Comparison of ENCODE assay signal across 12 cellular contexts in the genomic region with DNA sequence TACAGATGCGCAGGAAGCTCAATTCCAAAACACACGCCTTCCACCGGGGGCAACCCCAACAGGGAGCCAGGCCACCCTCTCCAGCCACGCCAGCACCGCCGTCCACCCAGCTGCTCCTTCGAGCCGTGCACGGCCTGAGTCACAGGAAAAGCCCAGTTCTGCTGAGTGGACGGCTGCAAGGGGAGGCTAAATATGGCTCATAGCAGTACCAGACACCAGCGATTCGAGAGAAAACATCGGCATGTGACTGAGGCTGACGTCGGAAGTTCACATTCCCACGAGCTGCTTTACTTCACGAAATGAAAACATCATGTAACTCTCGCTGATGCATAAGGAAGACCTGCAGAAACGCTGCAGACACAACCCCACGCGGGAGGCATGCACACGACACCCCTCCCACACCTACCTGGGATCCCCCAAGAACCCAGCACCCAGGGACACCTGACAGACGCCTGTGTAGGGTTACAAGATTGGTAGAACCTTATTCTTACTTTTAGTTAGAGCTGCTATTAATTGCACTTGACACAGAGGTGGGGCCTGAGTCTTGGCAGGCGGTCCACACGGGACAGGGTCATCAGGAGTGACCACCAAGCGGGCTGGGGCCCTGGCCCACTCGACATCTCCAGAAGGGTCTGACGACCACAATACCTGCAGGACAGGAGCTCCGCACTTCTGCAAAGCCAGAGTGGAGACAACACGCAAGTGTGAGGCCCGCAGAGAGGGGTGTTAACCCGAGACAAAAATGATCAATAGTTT.
DNase-seq lines count a peak whose midpoint lies in the region; ATAC-seq and TF ChIP-seq lines count a peak whose summit lies in the region.
"Had no signal": no experiment of that assay in that cellular context is flagged by ENCODE, and none has a peak within 500 bp of the region (broad histone marks: within the 10 kb centered on the region; RNA-seq: fewer than 3 reads in every experiment).

No MANE protein-coding gene starts in this region.

- intact Hi-C loops in aorta (cut with DNase I): no loop called here

- no peaks in the 10 kb centered on the region for H3K27me3 ChIP-seq in aorta (ENCODE audit: control insufficient read depth in 1 of 2, insufficient read depth in 2 of 2, low read length in 1 of 2)

- no peaks in the 10 kb centered on the region for H3K27me3 Mint-ChIP-seq in stimulated activated naive CD8-positive, alpha-beta T cell treated with anti-CD3 and anti-CD28 coated beads, Interleukin-15, Interleukin-2, amounts not matched to agents 100 ng/mL and 50 ng/mL, for 24 hours
- H3K27me3 Mint-ChIP-seq in stimulated activated naive CD8-positive, alpha-beta T cell treated with anti-CD3 and anti-CD28 coated beads, Interleukin-15, amount 100 ng/mL, for 72 hours: no peaks in the 10 kb centered on the region
- H3K27me3 Mint-ChIP-seq in nephron (ENCODE audit: low read depth): no peaks in the 10 kb centered on the region
- H3K27me3 Mint-ChIP-seq: activated naive CD4-positive, alpha-beta T cell treated with anti-CD3 and anti-CD28 coated beads, Interleukin-2, amount 50 U/mL, for 24 hours; progenitor cell of endocrine pancreas had no signal

- H3K4me1 Mint-ChIP-seq in stimulated activated naive CD8-positive, alpha-beta T cell treated with anti-CD3 and anti-CD28 coated beads, Interleukin-15, Interleukin-2, amounts not matched to agents 100 ng/mL and 50 ng/mL, for 24 hours (ENCODE audit: low read depth): peaks cover 94% of the 10 kb centered on the region
- H3K4me1 Mint-ChIP-seq in stimulated activated naive CD8-positive, alpha-beta T cell treated with anti-CD3 and anti-CD28 coated beads, Interleukin-15, amount 100 ng/mL, for 72 hours: peaks cover 89% of the 10 kb centered on the region
- peaks cover 59% of the 10 kb centered on the region for H3K4me1 Mint-ChIP-seq in nephron

- WGBS in aorta, 2 donors: 43 to 46% methylated on average over 32 of the region's 32 CpGs

- peak overlapping the region; percentile 59 for H3K27ac Mint-ChIP-seq in stimulated activated naive CD8-positive, alpha-beta T cell treated with anti-CD3 and anti-CD28 coated beads, Interleukin-15, Interleukin-2, amounts not matched to agents 100 ng/mL and 50 ng/mL, for 24 hours
- H3K27ac Mint-ChIP-seq in stimulated activated naive CD8-positive, alpha-beta T cell treated with anti-CD3 and anti-CD28 coated beads, Interleukin-15, amount 100 ng/mL, for 72 hours: no peak overlapping the region
- peak overlapping the region in 2 of 3 experiments; percentile 42 to 65 for H3K27ac Mint-ChIP-seq in nephron

- H3K9me3 ChIP-seq in aorta (ENCODE audit: control insufficient read depth, low read length): no peaks in the 10 kb centered on the region

- TF ChIP-seq CTCF in nephron (IDR thresholded peaks at IDR 0.05; ENCODE audit: unreplicated experiment in 3 of 3): no peak

- no peak overlapping the region for H3K4me3 Mint-ChIP-seq in stimulated activated naive CD8-positive, alpha-beta T cell treated with anti-CD3 and anti-CD28 coated beads, Interleukin-15, Interleukin-2, amounts not matched to agents 100 ng/mL and 50 ng/mL, for 24 hours
- H3K4me3 Mint-ChIP-seq in stimulated activated naive CD8-positive, alpha-beta T cell treated with anti-CD3 and anti-CD28 coated beads, Interleukin-15, amount 100 ng/mL, for 72 hours: no peak overlapping the region
- H3K4me3 Mint-ChIP-seq in nephron: no peak overlapping the region
- H3K4me3 Mint-ChIP-seq: activated naive CD4-positive, alpha-beta T cell treated with anti-CD3 and anti-CD28 coated beads, Interleukin-2, amount 50 U/mL, for 24 hours had no signal

- no peak for ATAC-seq in stimulated activated naive CD8-positive, alpha-beta T cell treated with anti-CD3 and anti-CD28 coated beads, Interleukin-15, amount 100 ng/mL, for 72 hours
- peak; percentile 60 for ATAC-seq in aorta (ENCODE audit: low FRiP score)
- ATAC-seq in HG03520 (IDR thresholded peaks at IDR 0.05; ENCODE audit: unreplicated experiment): no peak
- ATAC-seq in HG03342 (IDR thresholded peaks at IDR 0.05; ENCODE audit: unreplicated experiment): no peak
- ATAC-seq: activated CD4-positive, CD25-positive, alpha-beta regulatory T cell treated with anti-CD3 and anti-CD28 coated beads, Interleukin-2, amount 50 U/mL, for 24 hours had no signal

- no peak overlapping the region for H3K4me3 ChIP-seq in aorta (ENCODE audit: low read length in 2 of 2)

- no peaks in the 10 kb centered on the region for H3K36me3 ChIP-seq in aorta (ENCODE audit: control insufficient read depth in 1 of 2, insufficient read depth in 2 of 2, low read length in 1 of 2)

- H3K9me3 Mint-ChIP-seq in stimulated activated naive CD8-positive, alpha-beta T cell treated with anti-CD3 and anti-CD28 coated beads, Interleukin-15, Interleukin-2, amounts not matched to agents 100 ng/mL and 50 ng/mL, for 24 hours: no peaks in the 10 kb centered on the region
- no peaks in the 10 kb centered on the region for H3K9me3 Mint-ChIP-seq in stimulated activated naive CD8-positive, alpha-beta T cell treated with anti-CD3 and anti-CD28 coated beads, Interleukin-15, amount 100 ng/mL, for 72 hours
- peaks cover 3% of the 10 kb centered on the region for H3K9me3 Mint-ChIP-seq in nephron
- H3K9me3 Mint-ChIP-seq: activated naive CD4-positive, alpha-beta T cell treated with anti-CD3 and anti-CD28 coated beads, Interleukin-2, amount 50 U/mL, for 24 hours had no signal

- no peak for DNase-seq in stimulated activated naive CD8-positive, alpha-beta T cell treated with anti-CD3 and anti-CD28 coated beads, Interleukin-15, amount 100 ng/mL, for 72 hours
- peak; percentile 79 for DNase-seq in globus pallidus (ENCODE audit: low spot score)
- peak; percentile 85 to 86 for DNase-seq in aorta
- DNase-seq in MV-4-11 (lab: John Stamatoyannopoulos, UW): no peak
- DNase-seq: NCI-H1436 had no signal

- peaks cover 42% of the 10 kb centered on the region for H3K36me3 Mint-ChIP-seq in stimulated activated naive CD8-positive, alpha-beta T cell treated with anti-CD3 and anti-CD28 coated beads, Interleukin-15, Interleukin-2, amounts not matched to agents 100 ng/mL and 50 ng/mL, for 24 hours (ENCODE audit: low read depth)
- H3K36me3 Mint-ChIP-seq in nephron (ENCODE audit: low read depth): peaks cover 14% of the 10 kb centered on the region

- no peaks in the 10 kb centered on the region for H3K4me1 ChIP-seq in aorta (ENCODE audit: control insufficient read depth in 1 of 2, insufficient read depth in 2 of 2, low read length in 2 of 2)

- no peak overlapping the region for H3K27ac ChIP-seq in aorta (ENCODE audit: low read depth in 1 of 2, low read length in 2 of 2)

Comparison
In these comparisons a context has a peak if more than half of its experiments do, and no peak if none do; other contexts are left out.
1. H3K27ac Mint-ChIP-seq: peak in stimulated activated naive CD8-positive, alpha-beta T cell treated with anti-CD3 and anti-CD28 coated beads, Interleukin-15, Interleukin-2, amounts not matched to agents 100 ng/mL and 50 ng/mL, for 24 hours (single experiment) and nephron (2 of 3); none in stimulated activated naive CD8-positive, alpha-beta T cell treated with anti-CD3 and anti-CD28 coated beads, Interleukin-15, amount 100 ng/mL, for 72 hours (0 of 2).
2. DNase-seq: peak in globus pallidus (single experiment) and aorta (2 of 2); none in stimulated activated naive CD8-positive, alpha-beta T cell treated with anti-CD3 and anti-CD28 coated beads, Interleukin-15, amount 100 ng/mL, for 72 hours (0 of 2) and MV-4-11 (single experiment).